20 cellular contexts compared by ENCODE assay signal in genomic region chr1:173852105-173852504, GRCh38.
"Had no signal": no experiment of that assay in that cellular context is flagged by ENCODE, and none has a peak within 500 bp of the region (broad histone marks: within the 10 kb centered on the region; RNA-seq: fewer than 3 reads in every experiment).

No MANE protein-coding gene starts in this region.

- DNase-seq: activated effector memory CD4-positive, alpha-beta T cell treated with Interleukin-2 at 50 U/mL for 16 hours; activated naive CD4-positive, alpha-beta T cell treated with Interleukin-2 at 50 U/mL for 16 hours; anterior cingulate cortex; effector CD8-positive, alpha-beta T cell; foreskin keratinocyte; left lung; right lobe of liver; stimulated activated CD4-positive, alpha-beta T cell treated with anti-CD3 and anti-CD28 coated beads, Interleukin-12 subunit alpha, Interleukin-12 subunit beta, amount 100 ng/mL, for 4 hours; stimulated activated CD4-positive, alpha-beta T cell treated with anti-CD3 and anti-CD28 coated beads, Interleukin-4, amount 100 ng/mL, for 1 hour; stimulated activated naive CD8-positive, alpha-beta T cell treated with anti-CD3 and anti-CD28 coated beads, Interleukin-15, Interleukin-2, amounts not matched to agents 100 U/mL and 50 U/mL, for 24 hours; T-helper 2 cell; testis; trophoblast cell had no signal

- FAIRE-seq: bronchial epithelial cell, colon, islet of Langerhans had no signal

- H3K4me1 ChIP-seq: foreskin keratinocyte, right lobe of liver, testis had no signal

- H3K27me3 Mint-ChIP-seq: activated naive CD8-positive, alpha-beta T cell; central memory CD8-positive, alpha-beta T cell had no signal

- H3K9me3 Mint-ChIP-seq: central memory CD8-positive, alpha-beta T cell; nephron had no signal

- H3K4me3 ChIP-seq: left lung, lung, right lobe of liver, testis had no signal

- ATAC-seq: foreskin keratinocyte; right lobe of liver; stimulated activated naive CD8-positive, alpha-beta T cell treated with anti-CD3 and anti-CD28 coated beads, Interleukin-15, Interleukin-2, amounts not matched to agents 100 U/mL and 50 U/mL, for 24 hours had no signal

- H3K4me1 Mint-ChIP-seq: central memory CD8-positive, alpha-beta T cell had no signal

- H3K9me3 ChIP-seq: left lung, right lobe of liver, testis had no signal

- H3K27ac Mint-ChIP-seq: activated naive CD8-positive, alpha-beta T cell had no signal

- H3K4me3 Mint-ChIP-seq: activated naive CD8-positive, alpha-beta T cell; central memory CD8-positive, alpha-beta T cell; nephron had no signal

- H3K27ac ChIP-seq: foreskin keratinocyte, testis had no signal

- H3K27me3 ChIP-seq: foreskin keratinocyte, left lung, right lobe of liver, testis had no signal
